8 cellular contexts compared by ENCODE assay signal in genomic region chr14:52950410-52950897, GRCh38. TPM values are rescaled to one million over a fixed set of nuclear protein-coding genes. Genes with fewer than 3 reads are reported as not detected.
A peak's percentile ranks its signal among the peaks of the same experiment; 100 is the strongest.
DNase-seq lines count a peak whose midpoint lies in the region; ATAC-seq and TF ChIP-seq lines count a peak whose summit lies in the region.

No MANE protein-coding gene starts in this region.

- H3K27ac ChIP-seq in GM23248 = peak overlapping the region; percentile 89

- H3K79me2 ChIP-seq in GM23248 (ENCODE audit: insufficient read depth) = peaks cover 58% of the 10 kb centered on the region

- peaks cover 18% of the 10 kb centered on the region for H4K20me1 ChIP-seq in GM23248 (ENCODE audit: insufficient read depth)

- no peak for ATAC-seq in GM21737 (IDR thresholded peaks at IDR 0.05; ENCODE audit: unreplicated experiment)
- no peak for ATAC-seq in GM21447 (IDR thresholded peaks at IDR 0.05; ENCODE audit: unreplicated experiment)

- H3K9me2 ChIP-seq in GM23248 (ENCODE audit: insufficient read depth) = no peaks in the 10 kb centered on the region

- peak overlapping the region; percentile 98 for H3K4me2 ChIP-seq in GM23248 (ENCODE audit: unreplicated experiment)

- no peaks in the 10 kb centered on the region for H3K27me3 Mint-ChIP-seq in Caco-2 (ENCODE audit: insufficient read depth, unreplicated experiment)
- H3K27me3 Mint-ChIP-seq in activated naive CD4-positive, alpha-beta T cell treated with anti-CD3 and anti-CD28 coated beads, Interleukin-2, amount 50 U/mL, for 24 hours = peaks cover 44% of the 10 kb centered on the region

- peak overlapping the region; percentile 91 for H3K9ac ChIP-seq in GM23248

- peak overlapping the region; percentile 59 for H2AFZ ChIP-seq in GM23248

- H3K27me3 ChIP-seq in Caco-2 (replicated peaks; ENCODE audit: control insufficient read depth, insufficient read depth, low read length) = no peaks in the 10 kb centered on the region
- no peaks in the 10 kb centered on the region for H3K27me3 ChIP-seq in GM23248 (replicated peaks; ENCODE audit: insufficient read depth)

- no TSS peak for BruUV-seq in Caco-2 (replicated peaks; lab: Mats Ljungman, UMichigan)

- DNase-seq in Caco-2 = peak; percentile 46 to 48
- peak; percentile 77 for DNase-seq in GM23248
- DNase-seq in NCI-H524 (lab: John Stamatoyannopoulos, UW) = peak; percentile 60 to 76
- DNase-seq in head of caudate nucleus = peak in 39 of 42 donors; percentile 16 to 78 (median 43)
- peak; percentile 10 for DNase-seq in occipital lobe (lab: John Stamatoyannopoulos, UW)

- H3K4me3 ChIP-seq in Caco-2 (ENCODE audit: low read depth, low read length) (peak overlapping the region; percentile 99), GM23248 (peak overlapping the region; percentile 94)

- H3K9me3 Mint-ChIP-seq in Caco-2 (ENCODE audit: unreplicated experiment) = no peaks in the 10 kb centered on the region
- H3K9me3 Mint-ChIP-seq in activated naive CD4-positive, alpha-beta T cell treated with anti-CD3 and anti-CD28 coated beads, Interleukin-2, amount 50 U/mL, for 24 hours = no peaks in the 10 kb centered on the region

- peaks cover 7% of the 10 kb centered on the region for H3K36me3 Mint-ChIP-seq in Caco-2 (ENCODE audit: insufficient read depth, unreplicated experiment)
- H3K36me3 Mint-ChIP-seq in activated naive CD4-positive, alpha-beta T cell treated with anti-CD3 and anti-CD28 coated beads, Interleukin-2, amount 50 U/mL, for 24 hours = no peaks in the 10 kb centered on the region

- no peaks in the 10 kb centered on the region for H3K9me3 ChIP-seq in Caco-2
- no peaks in the 10 kb centered on the region for H3K9me3 ChIP-seq in GM23248 (ENCODE audit: low read depth)

- peaks cover 28% of the 10 kb centered on the region for H3K4me1 ChIP-seq in Caco-2
- peaks cover 21% of the 10 kb centered on the region for H3K4me1 ChIP-seq in GM23248 (ENCODE audit: insufficient read depth)

- peaks cover 17% of the 10 kb centered on the region for H3K4me1 Mint-ChIP-seq in Caco-2 (ENCODE audit: low read depth, unreplicated experiment)
- H3K4me1 Mint-ChIP-seq in activated naive CD4-positive, alpha-beta T cell treated with anti-CD3 and anti-CD28 coated beads, Interleukin-2, amount 50 U/mL, for 24 hours = peaks cover 20% of the 10 kb centered on the region

- intact Hi-C loops in Caco-2 (cut with micrococcal nuclease; ENCODE audit: unreplicated experiment) = loop anchor here (2.0 kb wide), 1 partner anchor 26 kb away; no protein-coding TSS in a partner anchor
- intact Hi-C loops in head of caudate nucleus (cut with DNase I) = no loop called here

- peaks cover 40% of the 10 kb centered on the region for H3F3A ChIP-seq in GM23248 (ENCODE audit: insufficient read depth)

- WGBS in GM23248 (ENCODE audit: low coverage in 1 of 2, low lambda C conversion rate in 2 of 2, missing lambda C conversion rate in 2 of 2), 2 experiments = 0 to 1% methylated on average over 17 to 56 of the region's 56 CpGs

- in situ Hi-C loops in GM23248 (cut with MboI) = no loop called here

- no peaks in the 10 kb centered on the region for H3K36me3 ChIP-seq in Caco-2 (ENCODE audit: control insufficient read depth, insufficient read depth, low read length)
- peaks cover 14% of the 10 kb centered on the region for H3K36me3 ChIP-seq in GM23248 (ENCODE audit: low read depth)

- no peak for TF ChIP-seq CTCF in Caco-2 (IDR thresholded peaks at IDR 0.05; ENCODE audit: insufficient read depth in 1 of 2, low read depth in 1 of 2, low read length in 1 of 2, severe bottlenecking in 1 of 2, unreplicated experiment in 1 of 2)

- CTCF ChIA-PET in Caco-2 (lab: Charles Lee) = interaction anchor here (0.8 to 1.0 kb wide), 2 partner anchors 10 to 38 kb away, joined by 3 read pairs; no protein-coding TSS in a partner anchor

- POLR2A ChIA-PET in Caco-2 (lab: Charles Lee) = interaction anchor here (0.7 kb wide), 1 partner anchor 1341 kb away, joined by 4 read pairs; no protein-coding TSS in a partner anchor

- peak overlapping the region; percentile 94 for H3K4me3 Mint-ChIP-seq in Caco-2 (ENCODE audit: unreplicated experiment)
- H3K4me3 Mint-ChIP-seq in activated naive CD4-positive, alpha-beta T cell treated with anti-CD3 and anti-CD28 coated beads, Interleukin-2, amount 50 U/mL, for 24 hours = peak overlapping the region; percentile 88

- H3K27ac Mint-ChIP-seq in Caco-2 (ENCODE audit: unreplicated experiment) = peak overlapping the region; percentile 73
- H3K27ac Mint-ChIP-seq in activated naive CD4-positive, alpha-beta T cell treated with anti-CD3 and anti-CD28 coated beads, Interleukin-2, amount 50 U/mL, for 24 hours = no peak overlapping the region

RNA-seq across cellular contexts. Expression of gene FERMT2, which starts 0.4 kb away (rescaled TPM):
- total RNA-seq in Caco-2 (2022) (33.5 and 40.8 TPM in 2 replicates), occipital lobe (124 TPM)
- total RNA-seq in GM23248 (2014; rRNA removed; shearing (Covaris generic)) = 217 and 256 TPM in 2 replicates
- polyA plus RNA-seq in GM23248 (2016; fragmentation: Nextera tagmentation; extraction: Ambion mirVana) = 124 and 126 TPM in 2 replicates

Comparison
In these comparisons a context has a peak if more than half of its experiments do, and no peak if none do; other contexts are left out.
1. DNase-seq: peak in every context shown above with its lines; median percentile 77 in GM23248; 68 in NCI-H524; 47 in Caco-2; 43 in head of caudate nucleus; 10 in occipital lobe.